8 cellular contexts compared by ENCODE assay signal in genomic region chr17:42577532-42578281, GRCh38. TPM values are rescaled to one million over a fixed set of nuclear protein-coding genes. Genes with fewer than 3 reads are reported as not detected.
DNase-seq lines count a peak whose midpoint lies in the region; ATAC-seq and TF ChIP-seq lines count a peak whose summit lies in the region.

A gene with protein sequence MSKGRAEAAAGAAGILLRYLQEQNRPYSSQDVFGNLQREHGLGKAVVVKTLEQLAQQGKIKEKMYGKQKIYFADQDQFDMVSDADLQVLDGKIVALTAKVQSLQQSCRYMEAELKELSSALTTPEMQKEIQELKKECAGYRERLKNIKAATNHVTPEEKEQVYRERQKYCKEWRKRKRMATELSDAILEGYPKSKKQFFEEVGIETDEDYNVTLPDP (minus strand): TSS chr17:42577729. CDS start chr17:42577686, 43 bp downstream.

- H3K4me3 ChIP-seq in Jurkat, Clone E6-1 (ENCODE audit: low read length): peak within 1 kb of the TSS; percentile 68
- H3K4me3 ChIP-seq in epithelial cell of esophagus (ENCODE audit: low read length) (peak within 1 kb of the TSS; percentile 86), mononuclear cell (ENCODE audit: low read length) (peak within 1 kb of the TSS; percentile 52)

- peaks cover 27% of the 10 kb centered on the region for H3K4me1 ChIP-seq in mononuclear cell (ENCODE audit: insufficient read depth, low read length)

- peak; percentile 71 for ATAC-seq in GM21528 (IDR thresholded peaks at IDR 0.05; ENCODE audit: low FRiP score, unreplicated experiment)

- DNase-seq in DMS153 treated with DMSO at 0.1 percent for 48 hours (lab: John Stamatoyannopoulos, UW; ENCODE audit: unreplicated experiment) (peak; percentile 93), OCI-M2 (lab: John Stamatoyannopoulos, UW; ENCODE audit: unreplicated experiment) (peak; percentile 74), activated T-cell treated with anti-CD3 and anti-CD28 coated beads for 24 hours (ENCODE audit: low read depth) (peak; percentile 93), epithelial cell of esophagus (ENCODE audit: low read depth) (peak; percentile 96)
- peak; percentile 86 for DNase-seq in Jurkat, Clone E6-1 (ENCODE audit: low read depth, low spot score)
- DNase-seq in stimulated activated CD8-positive, alpha-beta memory T cell treated with anti-CD3 and anti-CD28 coated beads, Interleukin-2, amount 100 ng/mL, for 48 hours (ENCODE audit: low read depth in 2 of 2): peak; percentile 92 to 94

- no peaks in the 10 kb centered on the region for H3K27me3 ChIP-seq in mononuclear cell (ENCODE audit: insufficient read depth, low read length)

- no peaks in the 10 kb centered on the region for H3K9me3 ChIP-seq in mononuclear cell (ENCODE audit: low read depth, low read length)

- peak; percentile 53 for TF ChIP-seq CTCF in epithelial cell of esophagus (IDR thresholded peaks at IDR 0.05; ENCODE audit: insufficient read depth, low read depth, low read length, missing control alignments)

RNA-seq across cellular contexts. Expression of the gene that starts here (rescaled TPM):
- 40.5 TPM for polyA plus RNA-seq in Jurkat, Clone E6-1 (2012; ENCODE audit: insufficient read depth, insufficient read length)
- 1.4 TPM for total RNA-seq in mononuclear cell

Comparison
In these comparisons a context has a peak if more than half of its experiments do, and no peak if none do; other contexts are left out.
1. Peak in every context shown above with its lines: DNase-seq, ATAC-seq and H3K4me3 ChIP-seq.